21 cellular contexts compared by ENCODE assay signal in genomic region chr11:103354656-103355055, GRCh38.
DNase-seq lines count a peak whose midpoint lies in the region; ATAC-seq and TF ChIP-seq lines count a peak whose summit lies in the region.
"Had no signal": no experiment of that assay in that cellular context is flagged by ENCODE, and none has a peak within 500 bp of the region (broad histone marks: within the 10 kb centered on the region; RNA-seq: fewer than 3 reads in every experiment).

No MANE protein-coding gene starts in this region.

- no peaks in the 10 kb centered on the region for H3K27me3 Mint-ChIP-seq in nephron progenitor cell (ENCODE audit: low read depth, poor library complexity)
- H3K27me3 Mint-ChIP-seq: B cell; CD4-positive, CD25-positive, alpha-beta regulatory T cell had no signal

- H4K20me1 ChIP-seq in SK-N-SH (ENCODE audit: insufficient read depth), result no peaks in the 10 kb centered on the region
- H4K20me1 ChIP-seq: BLaER1 had no signal

- peak overlapping the region; percentile 34 for H3K27ac Mint-ChIP-seq in nephron progenitor cell
- H3K27ac Mint-ChIP-seq: B cell; CD4-positive, CD25-positive, alpha-beta regulatory T cell; CD8-positive, alpha-beta T cell had no signal

- CTCF ChIA-PET in SK-N-SH (lab: Yijun Ruan, JAX), result no interaction called here

- H3K9me2 ChIP-seq in SK-N-SH, result no peaks in the 10 kb centered on the region

- H3K36me3 Mint-ChIP-seq in nephron progenitor cell (ENCODE audit: low read depth), result peaks cover 10% of the 10 kb centered on the region
- H3K36me3 Mint-ChIP-seq: CD4-positive, CD25-positive, alpha-beta regulatory T cell; CD8-positive, alpha-beta T cell had no signal

- no peaks in the 10 kb centered on the region for H3K4me1 Mint-ChIP-seq in nephron progenitor cell
- H3K4me1 Mint-ChIP-seq: B cell; CD4-positive, CD25-positive, alpha-beta regulatory T cell had no signal

- ATAC-seq in SK-N-SH treated with all-trans-retinoic acid at 6 μM for 48 hours, result 0 out of 3 replicates have a peak, but pooled peaks have one; percentile 26
- no peak for ATAC-seq in HG03520 (IDR thresholded peaks at IDR 0.05; ENCODE audit: unreplicated experiment)
- ATAC-seq: A549; CD8-positive, alpha-beta T cell; GM12878 had no signal

- peaks cover 0 to 20% of the 10 kb centered on the region in 2 experiments for H3K36me3 ChIP-seq in SK-N-SH (replicated peaks in 1 of 2; ENCODE audit: control insufficient read depth in 1 of 2, insufficient read depth in 2 of 2, low read length in 1 of 2)
- H3K36me3 ChIP-seq: BLaER1 had no signal

- no peaks in the 10 kb centered on the region; a peak in 1 of 4 replicates for H3K4me1 ChIP-seq in SK-N-SH (ENCODE audit: control insufficient read depth in 1 of 2, insufficient read depth in 2 of 2, low read depth in 1 of 2, low read length in 1 of 2)
- H3K4me1 ChIP-seq: A549, BLaER1 had no signal

- no peak for TF ChIP-seq RAD21 in SK-N-SH (IDR thresholded peaks at IDR 0.05; ENCODE audit: low read length)

- POLR2A ChIA-PET in SK-N-SH (lab: Yijun Ruan, JAX), result no interaction called here

- H3K4me3 ChIP-seq in SK-N-SH (ENCODE audit: low read depth in 2 of 2, low read length in 1 of 2), result no peak overlapping the region
- H3K4me3 ChIP-seq: A549, BLaER1, GM12878, GM23248 had no signal

- no peaks in the 10 kb centered on the region for H3K9me3 Mint-ChIP-seq in nephron progenitor cell
- H3K9me3 Mint-ChIP-seq: CD8-positive, alpha-beta T cell had no signal

- H3K4me3 Mint-ChIP-seq in nephron progenitor cell, result no peak overlapping the region
- H3K4me3 Mint-ChIP-seq: B cell; CD4-positive, CD25-positive, alpha-beta regulatory T cell; CD8-positive, alpha-beta T cell had no signal

- H2AFZ ChIP-seq in SK-N-SH (ENCODE audit: low read depth), result no peak overlapping the region
- H2AFZ ChIP-seq: GM23248 had no signal

- no peaks in the 10 kb centered on the region for H3F3A ChIP-seq in SK-N-SH (replicated peaks; ENCODE audit: insufficient read depth)

- H3K27ac ChIP-seq in SK-N-SH (ENCODE audit: low read depth in 2 of 2, low read length in 1 of 2), result no peak overlapping the region
- H3K27ac ChIP-seq: A549, BLaER1, C4-2B, GM23248 had no signal

- no peaks in the 10 kb centered on the region for H3K27me3 ChIP-seq in SK-N-SH (ENCODE audit: insufficient read depth)
- H3K27me3 ChIP-seq: BLaER1 had no signal

- no peak for DNase-seq in SK-N-SH
- peak; percentile 2 for DNase-seq in fibroblast of gingiva (ENCODE audit: low read depth)
- no peak for DNase-seq in nephron progenitor cell
- DNase-seq in dermis blood vessel endothelial cell, result no peak
- DNase-seq: 8988T; ACHN; Caco-2; CD4-positive, CD25-positive, alpha-beta regulatory T cell; CD8-positive, alpha-beta T cell; DMS153; DND-41; GM23248; H7; HCEC 1CT had no signal

- no peaks in the 10 kb centered on the region for H3K79me2 ChIP-seq in SK-N-SH (ENCODE audit: insufficient read depth)

- no peak for TF ChIP-seq EP300 in SK-N-SH (IDR thresholded peaks at IDR 0.05; ENCODE audit: borderline replicate concordance in 1 of 2, low read depth in 1 of 2, low read length in 1 of 2)

- 0 out of 2 replicates have a peak, but pooled peaks cover 6% of the 10 kb centered on the region for H3K9me3 ChIP-seq in SK-N-SH
- H3K9me3 ChIP-seq: A549, BLaER1, Caco-2 had no signal

- H3K4me2 ChIP-seq in SK-N-SH, result no peak overlapping the region
- H3K4me2 ChIP-seq: A549, BLaER1 had no signal

- TF ChIP-seq CTCF in SK-N-SH (IDR thresholded peaks at IDR 0.05) (no peak), nephron progenitor cell (IDR thresholded peaks at IDR 0.05) (no peak)

- H3K9ac ChIP-seq in SK-N-SH, result no peak overlapping the region
- H3K9ac ChIP-seq: BLaER1, GM23248 had no signal

TF ChIP-seq in SK-N-SH treated with all-trans-retinoic acid at 6 μM for 48 hours, 23 proteins besides CTCF, POLR2A, EP300 and RAD21:
- TF ChIP-seq ARNTL (CRISPR knock-in tag; IDR thresholded peaks at IDR 0.05; ENCODE audit: borderline replicate concordance, low read depth) (no peak), ISL1 (CRISPR knock-in tag; IDR thresholded peaks at IDR 0.05) (no peak), RARB (CRISPR knock-in tag; IDR thresholded peaks at IDR 0.05) (no peak)

TF ChIP-seq in SK-N-SH, 30 proteins besides CTCF, POLR2A, EP300 and RAD21:
- TF ChIP-seq NFIC (IDR thresholded peaks at IDR 0.05; ENCODE audit: borderline replicate concordance), result no peak
- TF ChIP-seq RCOR1 (IDR thresholded peaks at IDR 0.05; ENCODE audit: low read length), result no peak
- TF ChIP-seq IRF3 (IDR thresholded peaks at IDR 0.05; ENCODE audit: low read depth, low read length), result no peak
- no peak for TF ChIP-seq CHD2 (IDR thresholded peaks at IDR 0.05; ENCODE audit: low read length, partially characterized antibody)
- TF ChIP-seq JUND (IDR thresholded peaks at IDR 0.05), result no peak
- TF ChIP-seq TAF1 (IDR thresholded peaks at IDR 0.05; ENCODE audit: borderline replicate concordance, low read depth, low read length), result no peak
- no peak for TF ChIP-seq PBX3 (IDR thresholded peaks at IDR 0.05)
- TF ChIP-seq RFX5 (IDR thresholded peaks at IDR 0.05; ENCODE audit: low read length), result no peak
- no peak for TF ChIP-seq MAX (IDR thresholded peaks at IDR 0.05; ENCODE audit: low read depth)
- no peak for TF ChIP-seq FOXM1 (IDR thresholded peaks at IDR 0.05; ENCODE audit: low read depth)
- TF ChIP-seq MXI1 (IDR thresholded peaks at IDR 0.05; ENCODE audit: low read depth, low read length), result no peak
- TF ChIP-seq GABPA (IDR thresholded peaks at IDR 0.05; ENCODE audit: low read depth), result no peak
- no peak for TF ChIP-seq EZH2phosphoT487 (IDR thresholded peaks at IDR 0.05; ENCODE audit: borderline replicate concordance, low read depth)
- TF ChIP-seq ZBTB33 (IDR thresholded peaks at IDR 0.05; ENCODE audit: borderline replicate concordance, low read depth), result no peak
- no peak for TF ChIP-seq SMC3 (IDR thresholded peaks at IDR 0.05; ENCODE audit: low read depth, low read length)
